In genomic region chr1:247269075-247269580, GRCh38 we compare ENCODE assay signal across 8 cellular contexts. TPM values are rescaled to one million over a fixed set of nuclear protein-coding genes. Genes with fewer than 3 reads are reported as not detected.
"Had no signal": no experiment of that assay in that cellular context is flagged by ENCODE, and none has a peak within 500 bp of the region (broad histone marks: within the 10 kb centered on the region; RNA-seq: fewer than 3 reads in every experiment).

No MANE protein-coding gene starts in this region.

- ATAC-seq: GM23338, K562 had no signal

- DNase-seq: H9, HCEC 1CT had no signal

- H3K4me2 ChIP-seq: GM23338 had no signal

- FAIRE-seq: H1, H54, K562 had no signal

- H3K4me3 ChIP-seq: GM23338, K562 had no signal

RNA-seq across cellular contexts. Expression of gene VN1R5, which starts 13.3 kb away (rescaled TPM):
- total RNA-seq: GM23338, H1, H9, HT-29, IMR-90, K562 had no signal
- polyA plus RNA-seq: GM23338, H1, IMR-90, K562 had no signal
